In the genomic region with DNA sequence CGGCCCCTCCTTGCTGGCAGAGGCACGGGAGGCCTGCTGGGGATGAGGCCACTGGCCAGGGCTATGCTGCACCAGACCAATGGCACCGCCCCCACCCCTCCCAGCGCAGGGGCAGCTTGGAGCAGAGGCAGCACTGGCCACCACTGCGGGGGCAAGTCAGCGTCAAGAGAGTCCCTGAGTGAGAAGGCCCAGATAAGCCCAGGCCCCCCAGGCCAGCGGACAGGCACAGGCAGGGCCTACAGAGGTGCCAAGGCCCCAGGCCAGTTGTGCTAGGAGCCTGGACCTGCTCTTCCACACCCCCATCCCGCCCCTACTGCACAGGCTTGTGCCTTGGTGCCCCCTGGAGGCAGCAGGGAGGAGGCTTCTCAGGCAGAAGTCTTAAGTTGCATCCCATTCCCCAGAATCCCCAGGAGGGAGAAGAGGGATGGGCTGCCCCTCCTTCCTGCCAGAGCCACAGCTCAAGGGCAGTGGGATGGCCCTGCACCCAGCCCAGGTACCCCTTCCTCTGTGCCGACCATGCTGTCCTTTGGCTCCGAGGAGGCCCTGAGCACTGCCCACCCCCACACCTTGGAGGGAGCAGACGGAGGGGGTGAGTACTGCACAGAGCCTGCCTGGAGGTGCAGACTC, we compare ENCODE assay signal across 8 cellular contexts. TPM values are rescaled to one million over a fixed set of nuclear protein-coding genes. Genes with fewer than 3 reads are reported as not detected.
DNase-seq lines count a peak whose midpoint lies in the region; ATAC-seq and TF ChIP-seq lines count a peak whose summit lies in the region.

No MANE protein-coding gene starts in this region.

- no TSS peak for BruUV-seq in PC-9 (replicated peaks; lab: Mats Ljungman, UMichigan)

- H3K27ac ChIP-seq in PC-9: no peak overlapping the region
- peak overlapping the region in 1 of 2 donors; percentile 35 for H3K27ac ChIP-seq in ascending aorta

- H3K4me1 ChIP-seq in PC-9 (replicated peaks; ENCODE audit: insufficient read depth): no peaks in the 10 kb centered on the region
- H3K4me1 ChIP-seq in ascending aorta: peaks cover 0 to 2% of the 10 kb centered on the region in 2 donors

- H3F3A ChIP-seq in PC-9 (ENCODE audit: insufficient read depth, low read depth): peaks cover 57% of the 10 kb centered on the region

- peaks cover 20% of the 10 kb centered on the region; the same call in 1 of the 2 replicates for H3K36me3 ChIP-seq in PC-9 (ENCODE audit: low read depth)
- peaks cover 39 to 42% of the 10 kb centered on the region in 2 donors for H3K36me3 ChIP-seq in ascending aorta

- ATAC-seq in sciatic nerve (peak; percentile 89), HG03432 (IDR thresholded peaks at IDR 0.05; ENCODE audit: unreplicated experiment) (no peak), GM21717 (IDR thresholded peaks at IDR 0.05; ENCODE audit: unreplicated experiment) (no peak)

- no peak overlapping the region for H2AFZ ChIP-seq in PC-9

- H3K4me3 ChIP-seq in PC-9 (no peak overlapping the region), ascending aorta (no peak overlapping the region)

- CTCF ChIA-PET in PC-9 (lab: Charles Lee): interaction anchor here (0.6 to 0.7 kb wide), 3 partner anchors 18 to 122 kb away, joined by 3 to 4 read pairs (median 4); no protein-coding TSS in a partner anchor

- POLR2A ChIA-PET in PC-9 (lab: Charles Lee; ENCODE audit: unreplicated experiment): interaction anchor here (0.5 to 0.6 kb wide), 3 partner anchors 27 to 337 kb away, joined by 4 to 11 read pairs (median 4); partner anchors contain the start of gene SRP9

- H3K9me3 ChIP-seq in PC-9 (ENCODE audit: insufficient read depth, low read depth) (no peaks in the 10 kb centered on the region), ascending aorta (no peaks in the 10 kb centered on the region)

- H4K20me1 ChIP-seq in PC-9 (ENCODE audit: insufficient read depth): peaks cover 10% of the 10 kb centered on the region; the same call in 1 of the 2 replicates

- intact Hi-C loops in PC-9 (cut with micrococcal nuclease; ENCODE audit: unreplicated experiment) (loop anchor here (1.0 to 10.0 kb wide), 3 partner anchors 68 to 364 kb away; partner anchors contain the start of gene SRP9), ascending aorta (cut with DNase I) (loop anchor here (1.0 kb wide), 2 partner anchors 67 to 370 kb away; no protein-coding TSS in a partner anchor), sciatic nerve (cut with DNase I) (no loop called here)

- no peaks in the 10 kb centered on the region for H3K79me2 ChIP-seq in PC-9 (ENCODE audit: low read depth)

- peak; percentile 81 for TF ChIP-seq CTCF in PC-9 (conservative IDR thresholded peaks at IDR 0.05)
- TF ChIP-seq CTCF in ascending aorta (IDR thresholded peaks at IDR 0.05): peak; percentile 71 to 85 (median 81)

- H3K4me2 ChIP-seq in PC-9: no peak overlapping the region

- no peaks in the 10 kb centered on the region for H3K9me2 ChIP-seq in PC-9 (ENCODE audit: insufficient read depth)

- no peaks in the 10 kb centered on the region for H3K27me3 ChIP-seq in PC-9 (ENCODE audit: insufficient read depth, low read depth)
- no peaks in the 10 kb centered on the region for H3K27me3 ChIP-seq in ascending aorta

- peak; percentile 50 for DNase-seq in COLO829 (ENCODE audit: low spot score)
- DNase-seq in HK-2 (ENCODE audit: unreplicated experiment): peak; percentile 79
- peak; percentile 68 to 80 for DNase-seq in PC-9
- DNase-seq in ascending aorta (ENCODE audit: low spot score in 2 of 2): peak in 1 of 2 donors; percentile 89
- peak; percentile 84 for DNase-seq in hepatic stellate cell (ENCODE audit: low spot score)
- peak; percentile 85 for DNase-seq in sciatic nerve (ENCODE audit: low spot score)

RNA-seq across cellular contexts. Expression of gene EPHX1, which starts 35.8 kb away (rescaled TPM):
- 288 and 313 TPM in 2 replicates for total RNA-seq in PC-9 (2021)
- 127 TPM for total RNA-seq in ascending aorta
- 232 TPM for total RNA-seq in sciatic nerve

RNA-seq across cellular contexts. Expression of gene TMEM63A, which starts 36.4 kb away (rescaled TPM):
- total RNA-seq in PC-9 (2021): 115 and 126 TPM in 2 replicates
- total RNA-seq in ascending aorta: 41.3 TPM
- 95.7 TPM for total RNA-seq in sciatic nerve

RNA-seq across cellular contexts. Expression of gene LEFTY1, which starts 43.2 kb away (rescaled TPM):
- total RNA-seq in PC-9 (2021) (not detected in 2 replicates), ascending aorta (not detected), sciatic nerve (0.89 TPM)
